Comparison of ENCODE assay signal across 2 cellular contexts in genomic region chr18:54261894-54262293, GRCh38.
TF ChIP-seq lines count a peak whose summit lies in the region.

No MANE protein-coding gene starts in this region.

TF ChIP-seq in HepG2, 621 proteins besides CTCF, POLR2A, EP300 and RAD21:
- TF ChIP-seq DMTF1 (CRISPR knock-in tag; IDR thresholded peaks at IDR 0.05): no peak
- no peak for TF ChIP-seq KLF9 (CRISPR knock-in tag; IDR thresholded peaks at IDR 0.05; ENCODE audit: low read depth)
- no peak for TF ChIP-seq ISL2 (CRISPR knock-in tag; IDR thresholded peaks at IDR 0.05)
- TF ChIP-seq ZBTB38 (CRISPR knock-in tag; IDR thresholded peaks at IDR 0.05): no peak
- TF ChIP-seq HNRNPUL1 (IDR thresholded peaks at IDR 0.05; ENCODE audit: low read depth, low read length): no peak
- no peak for TF ChIP-seq SIX1 (CRISPR knock-in tag; IDR thresholded peaks at IDR 0.05; ENCODE audit: borderline replicate concordance)
- TF ChIP-seq PAX8 (CRISPR knock-in tag; IDR thresholded peaks at IDR 0.05; ENCODE audit: borderline replicate concordance): no peak
TF ChIP-seq in HepG2: peak in this region for 0.

TF ChIP-seq in WTC11, 78 proteins besides CTCF, POLR2A, EP300 and RAD21:
- TF ChIP-seq ATF3 (CRISPR knock-in tag; conservative IDR thresholded peaks at IDR 0.05) (no peak), AR (CRISPR knock-in tag; IDR thresholded peaks at IDR 0.05) (no peak), SMAD3 (CRISPR knock-in tag; IDR thresholded peaks at IDR 0.05; ENCODE audit: borderline replicate concordance) (no peak), USF1 (CRISPR knock-in tag; IDR thresholded peaks at IDR 0.05) (no peak), HMGXB4 (CRISPR knock-in tag; IDR thresholded peaks at IDR 0.05) (no peak), PRDM15 (CRISPR knock-in tag; IDR thresholded peaks at IDR 0.05) (no peak), ZNF671 (CRISPR knock-in tag; IDR thresholded peaks at IDR 0.05) (no peak), ZNF121 (CRISPR knock-in tag; IDR thresholded peaks at IDR 0.05) (no peak), EMX1 (CRISPR knock-in tag; IDR thresholded peaks at IDR 0.05) (no peak), FOXK1 (CRISPR knock-in tag; IDR thresholded peaks at IDR 0.05) (no peak), NR1H2 (CRISPR knock-in tag; IDR thresholded peaks at IDR 0.05) (no peak), PREB (CRISPR knock-in tag; IDR thresholded peaks at IDR 0.05; ENCODE audit: borderline replicate concordance) (no peak), MXD4 (CRISPR knock-in tag; IDR thresholded peaks at IDR 0.05; ENCODE audit: borderline replicate concordance) (no peak)
